8 cellular contexts compared by ENCODE assay signal in the genomic region with DNA sequence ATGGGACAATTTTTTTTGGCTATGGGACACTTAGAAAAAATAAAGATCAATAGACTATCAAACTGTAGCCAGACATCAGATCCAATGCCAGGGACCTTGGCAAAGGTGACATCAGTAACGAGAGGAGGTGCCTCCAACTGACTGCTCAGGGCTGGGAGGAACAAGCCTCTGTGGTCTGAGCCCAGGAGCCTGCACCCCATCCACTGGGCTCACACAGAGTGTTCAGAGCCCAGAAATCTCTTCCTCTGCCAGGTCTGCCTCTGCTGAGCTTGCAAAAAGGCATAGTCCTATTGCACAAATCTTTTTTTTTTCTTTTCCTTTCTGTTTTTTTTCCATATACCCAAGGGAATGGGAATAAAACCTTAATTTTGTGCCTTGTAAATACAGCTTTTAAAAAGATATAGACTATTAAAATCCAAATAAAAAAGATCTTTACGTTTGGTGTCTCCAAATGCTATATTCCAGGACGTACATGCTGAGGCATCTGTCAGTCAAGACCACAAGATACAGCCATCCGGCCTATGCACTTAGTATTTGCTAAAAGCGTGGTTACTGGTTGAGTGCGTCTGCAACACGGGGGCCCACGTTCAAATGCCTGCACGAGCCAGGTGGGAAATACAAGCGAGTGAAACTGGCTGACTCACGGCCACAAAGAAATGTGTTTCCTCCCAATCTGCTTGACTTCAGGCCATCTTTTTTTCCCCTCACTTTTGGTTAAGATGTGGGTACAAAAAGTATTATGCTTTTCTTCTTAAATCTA. TPM values are rescaled to one million over a fixed set of nuclear protein-coding genes. Genes with fewer than 3 reads are reported as not detected.
DNase-seq lines count a peak whose midpoint lies in the region; ATAC-seq and TF ChIP-seq lines count a peak whose summit lies in the region.

No MANE protein-coding gene starts in this region.

- DNase-seq in CD4-positive, alpha-beta T cell = peak; percentile 52 to 81 (median 70)
- DNase-seq in Jurkat, Clone E6-1 (ENCODE audit: low read depth, low spot score) = peak; percentile 99
- peak; percentile 74 to 82 for DNase-seq in activated CD4-positive, alpha-beta T cell treated with anti-CD3 and anti-CD28 coated beads, Interleukin-2, amount 50 U/mL, for 4 hours
- DNase-seq in right atrium auricular region (ENCODE audit: low spot score) (peak; percentile 54), NCI-H446 (lab: John Stamatoyannopoulos, UW) (no peak), psoas muscle (no peak)
- DNase-seq in stimulated activated naive CD8-positive, alpha-beta T cell treated with anti-CD3 and anti-CD28 coated beads, Interleukin-15, amount 100 ng/mL, for 72 hours = peak; percentile 75 to 88

- CTCF ChIA-PET in CD4-positive, alpha-beta T cell (lab: Charles Lee) = interaction anchor here (0.7 to 3.1 kb wide), 4 partner anchors 10 to 25 kb away, joined by 3 to 12 read pairs (median 6); no protein-coding TSS in a partner anchor

- intact Hi-C loops in CD4-positive, alpha-beta T cell (cut with DNase I, micrococcal nuclease) = loop anchor here in 1 of 2 experiments (1.0 kb wide), 2 partner anchors 11 to 15 kb away; no protein-coding TSS in a partner anchor
- intact Hi-C loops in psoas muscle (cut with DNase I) = no loop called here

- no peaks in the 10 kb centered on the region for H3K36me3 Mint-ChIP-seq in CD4-positive, alpha-beta T cell (ENCODE audit: low read depth)

- peak; percentile 97 for ATAC-seq in CD4-positive, alpha-beta T cell (ENCODE audit: poor library complexity)
- ATAC-seq in GM21447 (IDR thresholded peaks at IDR 0.05; ENCODE audit: unreplicated experiment) = peak; percentile 98
- peak; percentile 99 for ATAC-seq in stimulated activated naive CD8-positive, alpha-beta T cell treated with anti-CD3 and anti-CD28 coated beads, Interleukin-15, amount 100 ng/mL, for 72 hours
- ATAC-seq in psoas muscle = no peak

- peak overlapping the region; percentile 46 for H3K4me3 Mint-ChIP-seq in CD4-positive, alpha-beta T cell
- H3K4me3 Mint-ChIP-seq in stimulated activated naive CD8-positive, alpha-beta T cell treated with anti-CD3 and anti-CD28 coated beads, Interleukin-15, amount 100 ng/mL, for 72 hours = peak overlapping the region; percentile 27 to 37

- WGBS in psoas muscle, 3 donors = 68 to 81% (median 73%) methylated on average over 11 of the region's 11 CpGs

- H3K9me3 ChIP-seq in CD4-positive, alpha-beta T cell (ENCODE audit: control insufficient read depth, low read length) = no peaks in the 10 kb centered on the region
- no peaks in the 10 kb centered on the region for H3K9me3 ChIP-seq in right atrium auricular region
- H3K9me3 ChIP-seq in psoas muscle = no peaks in the 10 kb centered on the region

- POLR2A ChIA-PET in CD4-positive, alpha-beta T cell (lab: Charles Lee) = interaction anchor here (0.5 to 3.0 kb wide), 8 partner anchors 8 to 182 kb away, joined by 3 to 15 read pairs (median 6); no protein-coding TSS in a partner anchor

- peaks cover 78% of the 10 kb centered on the region for H3K4me1 Mint-ChIP-seq in CD4-positive, alpha-beta T cell (ENCODE audit: low read depth)
- peaks cover 72% of the 10 kb centered on the region for H3K4me1 Mint-ChIP-seq in stimulated activated naive CD8-positive, alpha-beta T cell treated with anti-CD3 and anti-CD28 coated beads, Interleukin-15, amount 100 ng/mL, for 72 hours

- H3K4me1 ChIP-seq in right atrium auricular region (no peaks in the 10 kb centered on the region), psoas muscle (no peaks in the 10 kb centered on the region)

- peak overlapping the region; percentile 88 for H3K27ac Mint-ChIP-seq in CD4-positive, alpha-beta T cell
- H3K27ac Mint-ChIP-seq in stimulated activated naive CD8-positive, alpha-beta T cell treated with anti-CD3 and anti-CD28 coated beads, Interleukin-15, amount 100 ng/mL, for 72 hours = no peak overlapping the region

- no peaks in the 10 kb centered on the region for H3K9me3 Mint-ChIP-seq in CD4-positive, alpha-beta T cell
- no peaks in the 10 kb centered on the region for H3K9me3 Mint-ChIP-seq in stimulated activated naive CD8-positive, alpha-beta T cell treated with anti-CD3 and anti-CD28 coated beads, Interleukin-15, amount 100 ng/mL, for 72 hours

- peak overlapping the region; percentile 30 for H3K4me3 ChIP-seq in Jurkat, Clone E6-1 (ENCODE audit: low read length)
- H3K4me3 ChIP-seq in right atrium auricular region = no peak overlapping the region
- H3K4me3 ChIP-seq in psoas muscle = no peak overlapping the region

- no peaks in the 10 kb centered on the region for H3K27me3 Mint-ChIP-seq in CD4-positive, alpha-beta T cell
- H3K27me3 Mint-ChIP-seq in stimulated activated naive CD8-positive, alpha-beta T cell treated with anti-CD3 and anti-CD28 coated beads, Interleukin-15, amount 100 ng/mL, for 72 hours = no peaks in the 10 kb centered on the region

- no peaks in the 10 kb centered on the region for H3K27me3 ChIP-seq in CD4-positive, alpha-beta T cell (ENCODE audit: control insufficient read depth, insufficient read depth, low read length)
- H3K27me3 ChIP-seq in right atrium auricular region (no peaks in the 10 kb centered on the region), psoas muscle (ENCODE audit: insufficient read depth in 3 of 3, low read length in 2 of 3) (no peaks in the 10 kb centered on the region)

- H3K27ac ChIP-seq in CD4-positive, alpha-beta T cell (ENCODE audit: low read depth, low read length) = peak overlapping the region; percentile 10
- H3K27ac ChIP-seq in right atrium auricular region = no peak overlapping the region
- no peak overlapping the region for H3K27ac ChIP-seq in psoas muscle

- H3K36me3 ChIP-seq in right atrium auricular region (no peaks in the 10 kb centered on the region), psoas muscle (ENCODE audit: insufficient read depth in 1 of 2, low read depth in 1 of 2) (no peaks in the 10 kb centered on the region)

- TF ChIP-seq CTCF in CD4-positive, alpha-beta T cell (IDR thresholded peaks at IDR 0.05) = no peak
- TF ChIP-seq CTCF in right atrium auricular region (IDR thresholded peaks at IDR 0.05) = no peak
- no peak for TF ChIP-seq CTCF in psoas muscle (IDR thresholded peaks at IDR 0.05)

RNA-seq across cellular contexts. Expression of gene ARHGAP25, which starts 7.8 kb away (rescaled TPM):
- 10 to 100 TPM; 39.3 to 41.8 TPM for total RNA-seq in CD4-positive, alpha-beta T cell
- polyA plus RNA-seq in Jurkat, Clone E6-1 (2012; ENCODE audit: insufficient read depth, insufficient read length) = 21.3 TPM
- total RNA-seq in right atrium auricular region (10 to 100 TPM in 1 of 2 donors, 1 to 10 TPM in 1; 4.2 to 12.8 TPM), psoas muscle (1 to 10 TPM; 1.8 to 4.8 (median 2.2) TPM)
- 1 to 10 TPM; 1.1 to 1.9 (median 1.6) TPM for polyA plus RNA-seq in psoas muscle

Comparison
In these comparisons a context has a peak if more than half of its experiments do, and no peak if none do; other contexts are left out.
1. ATAC-seq: peak in CD4-positive, alpha-beta T cell (single experiment), GM21447 (single experiment) and stimulated activated naive CD8-positive, alpha-beta T cell treated with anti-CD3 and anti-CD28 coated beads, Interleukin-15, amount 100 ng/mL, for 72 hours (single experiment); none in psoas muscle (0 of 4).
2. DNase-seq: peak in CD4-positive, alpha-beta T cell (10 of 10), Jurkat, Clone E6-1 (single experiment), activated CD4-positive, alpha-beta T cell treated with anti-CD3 and anti-CD28 coated beads, Interleukin-2, amount 50 U/mL, for 4 hours (2 of 2), right atrium auricular region (single experiment) and stimulated activated naive CD8-positive, alpha-beta T cell treated with anti-CD3 and anti-CD28 coated beads, Interleukin-15, amount 100 ng/mL, for 72 hours (2 of 2); none in NCI-H446 (0 of 2) and psoas muscle (0 of 2).